Comparison of ENCODE assay signal across 19 cellular contexts in the genomic region with DNA sequence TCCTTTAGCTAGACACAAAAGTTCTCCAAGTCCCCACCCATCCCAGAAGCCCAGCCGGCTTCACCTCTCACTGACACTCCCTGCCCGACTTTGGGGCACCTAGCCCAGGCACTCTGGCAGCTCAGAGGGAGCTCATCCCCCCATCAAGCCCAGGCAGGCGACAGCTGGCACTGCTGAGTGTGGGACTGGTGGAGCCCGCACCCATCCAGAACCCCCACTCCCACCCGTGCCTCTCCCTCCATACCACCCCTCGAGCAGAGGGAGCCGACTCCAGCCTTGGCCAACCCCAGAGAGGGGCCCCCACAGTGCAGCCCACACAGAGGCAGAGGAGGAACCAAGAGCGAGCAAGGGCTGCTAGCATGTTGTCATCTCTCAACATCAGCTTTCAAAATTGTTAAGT.
"Had no signal": no experiment of that assay in that cellular context is flagged by ENCODE, and none has a peak within 500 bp of the region (broad histone marks: within the 10 kb centered on the region; RNA-seq: fewer than 3 reads in every experiment).

No MANE protein-coding gene starts in this region.

- H3K27me3 ChIP-seq: SJCRH30 had no signal

- H3K27ac ChIP-seq: SJCRH30 had no signal

- H3K4me1 ChIP-seq: SJCRH30 had no signal

- H3K9me3 ChIP-seq: SJCRH30 had no signal

- ATAC-seq: SK-N-SH treated with all-trans-retinoic acid at 6 μM for 48 hours had no signal

- H3K4me3 ChIP-seq: SJCRH30 had no signal

- H3K36me3 ChIP-seq: SJCRH30 had no signal

- DNase-seq: KBM-7, MV-4-11, NCI-H1048, NCI-H1105, NCI-H1417, NCI-H1436 treated with DMSO at 0.1 percent for 48 hours, NCI-H1694, NCI-H1930, NCI-H2107, NCI-H2227 treated with DMSO at 0.1 percent for 48 hours, NCI-H446, NCI-H510A, NCI-H524 treated with DMSO at 0.1 percent for 48 hours, NCI-H69, NCI-H774, RPMI8226, SHP77 treated with DMSO at 0.1 percent for 48 hours, SJCRH30 had no signal
